8 cellular contexts compared by ENCODE assay signal in genomic region chr3:157174616-157175498, GRCh38. TPM values are rescaled to one million over a fixed set of nuclear protein-coding genes. Genes with fewer than 3 reads are reported as not detected.
DNase-seq lines count a peak whose midpoint lies in the region; ATAC-seq, FAIRE-seq and TF ChIP-seq lines count a peak whose summit lies in the region.

No MANE protein-coding gene starts in this region.

- no peaks in the 10 kb centered on the region for H3K9me3 ChIP-seq in naive thymus-derived CD4-positive, alpha-beta T cell (ENCODE audit: control insufficient read depth in 2 of 3, low read length in 3 of 3)

- POLR2A ChIA-PET in RWPE1 (lab: Yijun Ruan, JAX; ENCODE audit: low non-redundant PET) = interaction anchor here (1.2 to 3.6 kb wide), 2 partner anchors 14 to 620 kb away, joined by 3 to 76 read pairs; partner anchors contain the start of genes CCNL1 and SSR3
- POLR2A ChIA-PET in naive thymus-derived CD4-positive, alpha-beta T cell (lab: Charles Lee) = interaction anchor here (0.6 to 8.2 kb wide), 27 partner anchors 13 to 1627 kb away, joined by 3 to 520 read pairs (median 4); partner anchors contain the start of genes CCNL1, GMPS, MFSD1 and SSR3

- peaks cover 17 to 25% of the 10 kb centered on the region in 2 donors for H3K4me1 ChIP-seq in naive thymus-derived CD4-positive, alpha-beta T cell (ENCODE audit: control insufficient read depth in 2 of 2, insufficient read depth in 2 of 2, low read length in 2 of 2)

- no peaks in the 10 kb centered on the region for H3K36me3 ChIP-seq in naive thymus-derived CD4-positive, alpha-beta T cell (ENCODE audit: control insufficient read depth in 2 of 3, insufficient read depth in 3 of 3, low read length in 3 of 3)

- no peaks in the 10 kb centered on the region for H3K27me3 ChIP-seq in naive thymus-derived CD4-positive, alpha-beta T cell (ENCODE audit: control insufficient read depth in 2 of 2, insufficient read depth in 2 of 2, low read length in 2 of 2)

- H3K27ac ChIP-seq in RWPE1 = peak overlapping the region; percentile 91
- peak overlapping the region; percentile 97 for H3K27ac ChIP-seq in naive thymus-derived CD4-positive, alpha-beta T cell (ENCODE audit: low read depth, low read length)

- intact Hi-C loops in naive thymus-derived CD4-positive, alpha-beta T cell (cut with micrococcal nuclease) = loop anchor here (1.0 to 10.0 kb wide), 20 partner anchors 15 to 1627 kb away; partner anchors contain the start of genes CCNL1 (in 2 of the 2), GFM1 (in 2 of the 2), GMPS (in 2 of the 2) and SHOX2 (in 2 of the 2)

- peak; percentile 97 for ATAC-seq in naive thymus-derived CD4-positive, alpha-beta T cell
- ATAC-seq in stimulated activated memory B cell treated with anti-CD40 and anti-IgM and Interleukin-4, amounts not matched to agents 10 μg/mL and 1 μg/mL and 100 μg/mL, for 72 hours = peak; percentile 98

- peak; percentile 93 for FAIRE-seq in H54 (lab: Jason Lieb, UNC)

- peak overlapping the region; percentile 87 for H3K4me3 ChIP-seq in fibroblast of mammary gland (ENCODE audit: control insufficient read depth, low read depth, low read length)
- H3K4me3 ChIP-seq in naive thymus-derived CD4-positive, alpha-beta T cell (ENCODE audit: low read length) = peak overlapping the region; percentile 81

- CTCF ChIA-PET in RWPE1 (lab: Yijun Ruan, JAX) = interaction anchor here (0.6 to 1.8 kb wide), 4 partner anchors 27 to 1032 kb away, joined by 3 to 4 read pairs (median 4); no protein-coding TSS in a partner anchor
- CTCF ChIA-PET in naive thymus-derived CD4-positive, alpha-beta T cell (lab: Charles Lee) = interaction anchor here (1.3 to 2.8 kb wide), 6 partner anchors 12 to 1369 kb away, joined by 4 to 27 read pairs (median 6); partner anchors contain the start of gene CCNL1

- TF ChIP-seq CTCF in RWPE1 (conservative IDR thresholded peaks at IDR 0.05; ENCODE audit: low read depth) (no peak), fibroblast of mammary gland (conservative IDR thresholded peaks at IDR 0.05; ENCODE audit: control insufficient read depth, insufficient read depth, low read depth, low read length) (no peak)

- H3K27ac Mint-ChIP-seq in naive thymus-derived CD4-positive, alpha-beta T cell = peak overlapping the region; percentile 91 to 100 (median 98)
- peak overlapping the region; percentile 83 for H3K27ac Mint-ChIP-seq in stimulated activated memory B cell treated with anti-CD40 and anti-IgM and Interleukin-4, amounts not matched to agents 10 μg/mL and 1 μg/mL and 100 μg/mL, for 72 hours

- DNase-seq in ELF-1 (ENCODE audit: low read depth, low spot score) (peak; percentile 100), H54 (ENCODE audit: insufficient read length, low spot score) (peak; percentile 90), LoVo (ENCODE audit: low spot score) (peak; percentile 100), RWPE1 (ENCODE audit: low spot score) (peak; percentile 95), fibroblast of mammary gland (ENCODE audit: low read depth) (peak; percentile 100)
- peak; percentile 97 for DNase-seq in activated T-helper 9 cell treated with anti-CD3 and anti-CD28 coated beads, Interleukin-2, amount 50 U/mL, for 16 hours (ENCODE audit: low read depth)
- DNase-seq in naive thymus-derived CD4-positive, alpha-beta T cell = peak; percentile 89 to 99 (median 99)

- peak overlapping the region; percentile 86 to 99 (median 93) for H3K4me3 Mint-ChIP-seq in naive thymus-derived CD4-positive, alpha-beta T cell
- H3K4me3 Mint-ChIP-seq in stimulated activated memory B cell treated with anti-CD40 and anti-IgM and Interleukin-4, amounts not matched to agents 10 μg/mL and 1 μg/mL and 100 μg/mL, for 72 hours = peak overlapping the region; percentile 77

- H3K36me3 Mint-ChIP-seq in naive thymus-derived CD4-positive, alpha-beta T cell = peaks cover 0 to 25% (median 12%) of the 10 kb centered on the region in 5 donors
- peaks cover 12% of the 10 kb centered on the region for H3K36me3 Mint-ChIP-seq in stimulated activated memory B cell treated with anti-CD40 and anti-IgM and Interleukin-4, amounts not matched to agents 10 μg/mL and 1 μg/mL and 100 μg/mL, for 72 hours

- peak; percentile 94 for TF ChIP-seq POLR2A in H54 (IDR thresholded peaks at IDR 0.05; ENCODE audit: low read depth, low read length)

- peaks cover 14 to 45% (median 35%) of the 10 kb centered on the region in 7 donors for H3K4me1 Mint-ChIP-seq in naive thymus-derived CD4-positive, alpha-beta T cell
- peaks cover 38% of the 10 kb centered on the region for H3K4me1 Mint-ChIP-seq in stimulated activated memory B cell treated with anti-CD40 and anti-IgM and Interleukin-4, amounts not matched to agents 10 μg/mL and 1 μg/mL and 100 μg/mL, for 72 hours

- H3K9me3 Mint-ChIP-seq in naive thymus-derived CD4-positive, alpha-beta T cell = peaks cover 0 to 20% (median 2%) of the 10 kb centered on the region in 11 donors
- H3K9me3 Mint-ChIP-seq in stimulated activated memory B cell treated with anti-CD40 and anti-IgM and Interleukin-4, amounts not matched to agents 10 μg/mL and 1 μg/mL and 100 μg/mL, for 72 hours = peaks cover 2% of the 10 kb centered on the region

- H3K27me3 Mint-ChIP-seq in naive thymus-derived CD4-positive, alpha-beta T cell = peaks cover 0 to 8% (median 0%) of the 10 kb centered on the region in 5 donors
- no peaks in the 10 kb centered on the region for H3K27me3 Mint-ChIP-seq in stimulated activated memory B cell treated with anti-CD40 and anti-IgM and Interleukin-4, amounts not matched to agents 10 μg/mL and 1 μg/mL and 100 μg/mL, for 72 hours

RNA-seq across cellular contexts. Expression of gene CCNL1, which starts 14.9 kb away (rescaled TPM):
- 1,000 to 10,000 TPM in 2 of 5 experiments, 100 to 1,000 TPM in 3; 230 to 1,170 (median 374) TPM for total RNA-seq in naive thymus-derived CD4-positive, alpha-beta T cell
- 10 to 100 TPM; 65.4 to 68.3 TPM for polyA plus RNA-seq in naive thymus-derived CD4-positive, alpha-beta T cell

Comparison
In these comparisons a context has a peak if more than half of its experiments do, and no peak if none do; other contexts are left out.
1. Peak in every context shown above with its lines: DNase-seq, ATAC-seq, H3K4me3 ChIP-seq and H3K27ac ChIP-seq.